ENCODE assay signal across 11 cellular contexts in the genomic region with DNA sequence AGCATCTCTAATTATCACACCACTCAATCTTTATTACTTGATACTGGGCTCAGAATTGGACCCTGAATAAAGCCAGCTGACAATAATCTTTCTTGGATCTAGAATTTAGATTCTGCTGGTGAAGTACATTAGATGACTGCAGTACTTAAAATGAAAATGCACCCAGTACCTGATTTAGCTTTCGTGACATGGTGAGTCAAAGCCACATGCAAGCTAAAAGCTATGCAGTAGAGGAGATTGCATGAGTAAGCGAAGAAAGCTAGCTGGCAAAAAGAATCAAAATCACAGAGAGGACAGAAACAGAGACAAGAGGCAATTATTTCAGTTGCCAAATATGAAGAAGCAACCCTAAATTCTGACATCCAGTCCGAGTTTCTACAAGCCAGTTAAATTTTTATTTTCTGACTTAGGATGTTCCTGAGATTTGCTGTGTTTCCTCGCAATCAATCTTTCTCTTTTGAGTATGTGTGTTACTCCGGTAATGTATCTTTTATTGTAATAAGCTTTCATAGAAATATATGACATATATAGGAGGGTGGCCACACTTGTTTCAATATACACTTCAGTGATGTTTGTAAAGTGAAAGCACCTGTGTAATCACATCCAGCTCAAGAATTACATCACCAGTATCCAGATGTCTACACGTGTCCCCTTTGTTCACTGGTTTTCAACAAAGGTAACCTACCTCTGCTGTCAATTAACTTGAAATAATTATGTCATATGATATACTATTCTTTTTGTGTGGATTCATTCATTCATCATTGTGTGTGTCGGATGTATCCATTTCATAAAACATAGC.
DNase-seq lines count a peak whose midpoint lies in the region; TF ChIP-seq lines count a peak whose summit lies in the region.
"Had no signal": no experiment of that assay in that cellular context is flagged by ENCODE, and none has a peak within 500 bp of the region (broad histone marks: within the 10 kb centered on the region; RNA-seq: fewer than 3 reads in every experiment).

No MANE protein-coding gene starts in this region.

- H3K36me3 ChIP-seq in esophagus muscularis mucosa: no peaks in the 10 kb centered on the region
- H3K36me3 ChIP-seq: adrenal gland had no signal

- TF ChIP-seq CTCF in AG09319 (IDR thresholded peaks at IDR 0.05; ENCODE audit: low read depth, low read length) (no peak), foreskin fibroblast (IDR thresholded peaks at IDR 0.05; ENCODE audit: low read depth, low read length) (no peak), esophagus muscularis mucosa (IDR thresholded peaks at IDR 0.05) (no peak)

- no peak overlapping the region for H3K4me3 ChIP-seq in foreskin fibroblast (ENCODE audit: low read depth in 1 of 2, low read length in 2 of 2)
- no peak overlapping the region for H3K4me3 ChIP-seq in esophagus muscularis mucosa
- H3K4me3 ChIP-seq: adrenal gland had no signal

- H3K9me3 ChIP-seq in esophagus muscularis mucosa: no peaks in the 10 kb centered on the region
- H3K9me3 ChIP-seq: adrenal gland had no signal

- no peaks in the 10 kb centered on the region for H3K4me1 ChIP-seq in esophagus muscularis mucosa
- H3K4me1 ChIP-seq: adrenal gland had no signal

- H3K27ac ChIP-seq in esophagus muscularis mucosa (replicated peaks in 1 of 4): no peak overlapping the region
- H3K27ac ChIP-seq: adrenal gland had no signal

- intact Hi-C loops in cardiac septum (cut with DNase I) (no loop called here), esophagus muscularis mucosa (cut with DNase I) (no loop called here)

- peak; percentile 25 for DNase-seq in AG09319 (ENCODE audit: extremely low read depth, low read depth)
- peak; percentile 75 for DNase-seq in LHCN-M2 (ENCODE audit: low read depth)
- DNase-seq in SHP77 treated with DMSO at 0.1 percent for 48 hours (lab: John Stamatoyannopoulos, UW): peak; percentile 100
- peak; percentile 35 to 85 for DNase-seq in foreskin fibroblast
- DNase-seq in kidney glomerular epithelial cell (lab: John Stamatoyannopoulos, UW): no peak
- DNase-seq in cardiac septum (ENCODE audit: low spot score): no peak
- no peak for DNase-seq in esophagus muscularis mucosa (ENCODE audit: extremely low spot score)
- DNase-seq in SW 1271 (lab: John Stamatoyannopoulos, UW): no peak
- DNase-seq: adrenal gland; CD4-positive, alpha-beta T cell; NCI-H1436 had no signal

- WGBS in esophagus muscularis mucosa: 79% methylated on average over 7 of the region's 7 CpGs

- H3K27me3 ChIP-seq in esophagus muscularis mucosa: no peaks in the 10 kb centered on the region
- H3K27me3 ChIP-seq: adrenal gland had no signal

- TF ChIP-seq EP300 in esophagus muscularis mucosa (IDR thresholded peaks at IDR 0.05): no peak

- no peak for TF ChIP-seq POLR2A in esophagus muscularis mucosa (IDR thresholded peaks at IDR 0.05; ENCODE audit: low read depth)

Comparison
In these comparisons a context has a peak if more than half of its experiments do, and no peak if none do; other contexts are left out.
1. DNase-seq: peak in AG09319 (single experiment), LHCN-M2 (single experiment), SHP77 treated with DMSO at 0.1 percent for 48 hours (single experiment) and foreskin fibroblast (2 of 2); none in kidney glomerular epithelial cell (single experiment), cardiac septum (single experiment), esophagus muscularis mucosa (single experiment) and SW 1271 (0 of 2).